In the genomic region with DNA sequence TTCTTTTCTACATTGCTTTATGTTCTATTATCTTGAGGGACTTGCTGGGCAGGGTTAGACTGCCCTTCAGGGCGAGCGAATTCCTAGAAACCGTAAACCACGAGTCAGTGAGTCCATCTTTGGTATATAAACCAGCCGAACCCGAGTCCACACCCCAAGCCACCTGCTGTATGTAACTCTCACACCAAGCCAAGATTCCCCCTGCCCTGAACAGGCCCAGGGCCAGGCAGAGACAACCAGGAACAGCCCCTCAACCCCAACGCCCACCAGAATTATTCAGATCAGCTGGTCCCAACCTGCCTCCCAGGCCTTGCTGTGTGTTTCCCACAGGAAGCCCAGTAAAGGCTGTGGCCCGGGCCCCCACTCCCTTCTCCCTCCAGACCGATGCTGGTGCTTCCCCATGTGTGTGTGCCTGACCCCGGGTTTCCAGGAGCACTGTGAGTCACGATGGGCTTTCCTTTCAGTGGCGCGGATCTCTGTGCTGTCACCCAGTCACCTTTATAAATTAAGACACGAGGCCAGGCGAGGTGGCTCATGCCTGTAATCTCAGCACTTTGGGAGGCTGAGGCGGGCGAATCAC, we compare ENCODE assay signal across 2 cellular contexts.
TF ChIP-seq lines count a peak whose summit lies in the region.

No MANE protein-coding gene starts in this region.

TF ChIP-seq in HepG2, 621 proteins besides CTCF, POLR2A, EP300 and RAD21:
- TF ChIP-seq NR2F2 (IDR thresholded peaks at IDR 0.05; ENCODE audit: borderline replicate concordance, low read depth) (no peak), ZSCAN20 (CRISPR knock-in tag; IDR thresholded peaks at IDR 0.05; ENCODE audit: borderline replicate concordance) (no peak), ZNF790 (CRISPR knock-in tag; IDR thresholded peaks at IDR 0.05; ENCODE audit: borderline replicate concordance) (no peak), ZNF510 (CRISPR knock-in tag; IDR thresholded peaks at IDR 0.05; ENCODE audit: low read depth) (no peak), NFAT5 (CRISPR knock-in tag; IDR thresholded peaks at IDR 0.05) (no peak), SMC3 (IDR thresholded peaks at IDR 0.05; ENCODE audit: low read length) (no peak), HOXA9 (CRISPR knock-in tag; IDR thresholded peaks at IDR 0.05; ENCODE audit: borderline replicate concordance) (no peak), ZNF746 (CRISPR knock-in tag; IDR thresholded peaks at IDR 0.05) (no peak), ZNF441 (CRISPR knock-in tag; IDR thresholded peaks at IDR 0.05; ENCODE audit: borderline replicate concordance) (peak; percentile 70; the same call in 1 of the 2 replicates), EZH2 (conservative IDR thresholded peaks at IDR 0.05; ENCODE audit: low read depth, low read length) (no peak), FOXO4 (CRISPR knock-in tag; conservative IDR thresholded peaks at IDR 0.05) (0 out of 2 replicates have a peak, but pooled peaks have one; percentile 48), ZNF749 (CRISPR knock-in tag; IDR thresholded peaks at IDR 0.05; ENCODE audit: borderline replicate concordance) (no peak)

TF ChIP-seq in WTC11, 78 proteins besides CTCF, POLR2A, EP300 and RAD21:
- TF ChIP-seq USF2 (CRISPR knock-in tag; IDR thresholded peaks at IDR 0.05) (no peak), ESRRA (CRISPR knock-in tag; IDR thresholded peaks at IDR 0.05; ENCODE audit: borderline replicate concordance) (no peak), TEAD4 (CRISPR knock-in tag; IDR thresholded peaks at IDR 0.05) (no peak), MAX (CRISPR knock-in tag; IDR thresholded peaks at IDR 0.05) (no peak), ZNF416 (CRISPR knock-in tag; IDR thresholded peaks at IDR 0.05) (no peak), ZNF671 (CRISPR knock-in tag; IDR thresholded peaks at IDR 0.05) (no peak), NR2C2 (CRISPR knock-in tag; IDR thresholded peaks at IDR 0.05) (no peak), HMGXB4 (CRISPR knock-in tag; IDR thresholded peaks at IDR 0.05) (no peak), JAZF1 (CRISPR knock-in tag; IDR thresholded peaks at IDR 0.05) (no peak), ZNF512 (CRISPR knock-in tag; IDR thresholded peaks at IDR 0.05; ENCODE audit: borderline replicate concordance) (no peak)
